Comparison of ENCODE assay signal across 16 cellular contexts in the genomic region with DNA sequence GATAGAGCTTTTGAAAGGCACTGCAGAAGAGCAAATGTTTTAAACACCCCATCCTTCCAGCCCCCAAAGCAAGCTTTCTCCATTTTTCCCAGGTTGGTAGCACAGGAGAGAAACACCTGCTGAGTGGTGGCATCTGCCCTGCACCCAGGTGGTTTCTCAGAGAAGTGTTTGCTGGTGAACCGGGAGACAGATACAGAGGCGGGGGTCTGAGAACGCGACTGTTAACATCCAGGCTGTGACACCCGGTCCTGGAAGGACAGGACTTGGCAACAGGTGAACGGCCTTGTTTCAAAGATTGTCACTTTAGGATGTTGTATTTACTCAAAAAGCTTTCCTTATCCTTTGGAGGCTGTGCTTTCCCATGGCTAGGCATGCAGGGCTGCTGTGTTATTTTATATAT.
"Had no signal": no experiment of that assay in that cellular context is flagged by ENCODE, and none has a peak within 500 bp of the region (broad histone marks: within the 10 kb centered on the region; RNA-seq: fewer than 3 reads in every experiment).

No MANE protein-coding gene starts in this region.

- H3K4me3 ChIP-seq: heart left ventricle, sigmoid colon, skin epidermis, stomach, thoracic aorta, transverse colon had no signal

- H3K9me3 ChIP-seq: heart left ventricle, sigmoid colon, stomach, thoracic aorta, transverse colon had no signal

- H3K27ac ChIP-seq: heart left ventricle, sigmoid colon, skin epidermis, stomach, thoracic aorta, transverse colon had no signal

- DNase-seq: cortex of kidney; dorsolateral prefrontal cortex; effector CD8-positive, alpha-beta T cell; heart left ventricle; hippocampal formation; left colon; left ventricle myocardium superior; naive thymus-derived CD4-positive, alpha-beta T cell; nephron progenitor cell; sigmoid colon; stimulated activated CD4-positive, alpha-beta T cell treated with anti-CD3 and anti-CD28 coated beads, Interleukin-12 subunit alpha, Interleukin-12 subunit beta, amount 100 ng/mL, for 4 hours; stimulated activated naive CD4-positive, alpha-beta T cell; stomach; transverse colon had no signal

- H3K36me3 ChIP-seq: sigmoid colon, thoracic aorta, transverse colon had no signal

- H3K4me1 ChIP-seq: sigmoid colon had no signal

- ATAC-seq: left colon; left ventricle myocardium superior; naive thymus-derived CD4-positive, alpha-beta T cell had no signal
